8 cellular contexts compared by ENCODE assay signal in genomic region chr6:35213824-35214756, GRCh38. TPM values are rescaled to one million over a fixed set of nuclear protein-coding genes. Genes with fewer than 3 reads are reported as not detected.
A peak's percentile ranks its signal among the peaks of the same experiment; 100 is the strongest.
DNase-seq lines count a peak whose midpoint lies in the region; ATAC-seq lines count a peak whose summit lies in the region.

TSS of gene SCUBE3 (plus strand) at chr6:35213956. CDS start at chr6:35214419, 463 bp downstream.

- H3K9me3 ChIP-seq in BLaER1 (no peaks in the 10 kb centered on the region), HAP-1 (no peaks in the 10 kb centered on the region), muscle layer of duodenum (ENCODE audit: control insufficient read depth in 1 of 2, low read length in 2 of 2) (no peaks in the 10 kb centered on the region)

- H4K20me1 ChIP-seq in BLaER1: peaks cover 64% of the 10 kb centered on the region

- H3K4me1 Mint-ChIP-seq in T-cell: peaks cover 5 to 11% (median 6%) of the 10 kb centered on the region in 3 donors

- H3K4me1 ChIP-seq in BLaER1 (peaks cover 44% of the 10 kb centered on the region), HAP-1 (peaks cover 38% of the 10 kb centered on the region), muscle layer of duodenum (ENCODE audit: control insufficient read depth in 1 of 2, insufficient read depth in 2 of 2, low read length in 2 of 2) (peaks cover 0 to 27% of the 10 kb centered on the region in 2 donors)

- peaks cover 4% of the 10 kb centered on the region for H3K36me3 Mint-ChIP-seq in T-cell

- in situ Hi-C loops in HAP-1 (cut with MboI; ENCODE audit: low sequenced_read_pairs): no loop called here

- no peaks in the 10 kb centered on the region for H3K9me3 Mint-ChIP-seq in T-cell

- POLR2A ChIA-PET in T-cell (lab: Charles Lee): interaction anchor here in 1 of 2 donors (0.6 kb wide), 1 partner anchor 10 kb away, joined by 7 read pairs; no protein-coding TSS in a partner anchor

- no peaks in the 10 kb centered on the region for H3K36me3 ChIP-seq in BLaER1
- H3K36me3 ChIP-seq in HAP-1 (replicated peaks): no peaks in the 10 kb centered on the region; the same call in 1 of the 2 replicates
- H3K36me3 ChIP-seq in muscle layer of duodenum (ENCODE audit: control insufficient read depth in 1 of 2, insufficient read depth in 2 of 2, low read length in 2 of 2): no peaks in the 10 kb centered on the region

- H3K4me3 Mint-ChIP-seq in T-cell: peak within 1 kb of the TSS; percentile 52 to 81 (median 69)

- no peak within 1 kb of the TSS for H3K27ac Mint-ChIP-seq in T-cell

- peak within 1 kb of the TSS; percentile 96 for H3K4me2 ChIP-seq in BLaER1

- peak within 1 kb of the TSS; percentile 65 for H3K4me3 ChIP-seq in BLaER1
- peak within 1 kb of the TSS; percentile 57 for H3K4me3 ChIP-seq in HAP-1
- peak within 1 kb of the TSS; percentile 53 to 68 for H3K4me3 ChIP-seq in muscle layer of duodenum (ENCODE audit: low read depth in 1 of 2, low read length in 2 of 2)

- CTCF ChIA-PET in T-cell (lab: Charles Lee): no interaction called here

- peaks cover 79% of the 10 kb centered on the region for H3K27me3 ChIP-seq in BLaER1
- H3K27me3 ChIP-seq in HAP-1 (ENCODE audit: low read depth): no peaks in the 10 kb centered on the region
- H3K27me3 ChIP-seq in muscle layer of duodenum (ENCODE audit: low read depth, low read length): peaks cover 35% of the 10 kb centered on the region

- peak within 1 kb of the TSS; percentile 55; the same call in 1 of the 2 replicates for H3K9ac ChIP-seq in BLaER1

- ATAC-seq in T-cell (replicated peaks in 1 of 4): peak in 3 of 4 experiments; percentile 46 to 66 (median 60)
- peak; percentile 48 for ATAC-seq in esophagus mucosa
- ATAC-seq in HG02852 (IDR thresholded peaks at IDR 0.05; ENCODE audit: unreplicated experiment): no peak
- no peak for ATAC-seq in HG03175 (IDR thresholded peaks at IDR 0.05; ENCODE audit: unreplicated experiment)
- ATAC-seq in HG03135 (IDR thresholded peaks at IDR 0.05; ENCODE audit: unreplicated experiment): no peak

- H3K27ac ChIP-seq in BLaER1 (no peak within 1 kb of the TSS), muscle layer of duodenum (ENCODE audit: low read length) (no peak within 1 kb of the TSS)

- DNase-seq in HAP-1 (ENCODE audit: low spot score in 2 of 2) (peak; percentile 78 to 81), T-cell (peak in 3 of 34 experiments; percentile 3 to 12 (median 10))

- H3K27me3 Mint-ChIP-seq in T-cell: peaks cover 67 to 78% of the 10 kb centered on the region in 2 donors

RNA-seq across cellular contexts. Expression of gene SCUBE3, which starts in this region (rescaled TPM):
- total RNA-seq in T-cell: under 1 TPM in 4 of 5 donors, not detected in 1; 0.03 to 0.14 (median 0.08) TPM
- total RNA-seq in esophagus mucosa: 0.12 TPM

Comparison
In these comparisons a context has a peak if more than half of its experiments do, and no peak if none do; other contexts are left out.
1. Peak in ATAC-seq in T-cell; RNA of the gene not detected or under 1 TPM.
2. Peak in ATAC-seq in esophagus mucosa; RNA of the gene not detected or under 1 TPM.